In genomic region chr20:47686545-47686944, GRCh38 we compare ENCODE assay signal across 13 cellular contexts.
DNase-seq lines count a peak whose midpoint lies in the region; ATAC-seq, FAIRE-seq and TF ChIP-seq lines count a peak whose summit lies in the region.
"Had no signal": no experiment of that assay in that cellular context is flagged by ENCODE, and none has a peak within 500 bp of the region (broad histone marks: within the 10 kb centered on the region; RNA-seq: fewer than 3 reads in every experiment).

No MANE protein-coding gene starts in this region.

- H3K9ac ChIP-seq in K562 (ENCODE audit: insufficient read depth in 1 of 2, low read depth in 2 of 2, low read length in 2 of 2), result no peak overlapping the region
- no peak overlapping the region for H3K9ac ChIP-seq in mesendoderm (ENCODE audit: low read length)

- 0% methylated on average over 12 of the region's 14 CpGs for WGBS in K562 (ENCODE audit: insufficient coverage, low coverage, missing lambda C conversion rate)
- WGBS in mesendoderm (ENCODE audit: extremely low coverage, insufficient coverage, low lambda C conversion rate), result no CpG with 5 or more reads among the region's 14 CpGs
- WGBS in spleen, 5 donors, result 92 to 96% (median 93%) methylated on average over 14 of the region's 14 CpGs

- peaks cover 26% of the 10 kb centered on the region for H4K20me1 ChIP-seq in K562 (replicated peaks; ENCODE audit: control insufficient read depth, insufficient read depth, low read length)

- H3K23ac ChIP-seq in mesendoderm (ENCODE audit: low read length), result no peak overlapping the region

- no peak overlapping the region for H3K4ac ChIP-seq in mesendoderm (ENCODE audit: low read depth, low read length)

- no peak overlapping the region for H4K8ac ChIP-seq in mesendoderm (ENCODE audit: low read depth, low read length)

- H3K9me3 Mint-ChIP-seq in natural killer cell treated with Interleukin-12 subunit alpha and Interleukin-12 subunit beta and Interleukin-15 and Interleukin-18, amount 100 ng/mL, for 72 hours, result no peaks in the 10 kb centered on the region
- H3K9me3 Mint-ChIP-seq in natural killer cell, result no peaks in the 10 kb centered on the region
- H3K9me3 Mint-ChIP-seq: activated T-helper 17 cell treated with anti-CD3 and anti-CD28 coated beads, Interleukin-2, amount 50 U/mL, for 72 hours; central memory CD8-positive, alpha-beta T cell had no signal

- no peaks in the 10 kb centered on the region for H3K79me1 ChIP-seq in mesendoderm (ENCODE audit: low read length)

- intact Hi-C loops in natural killer cell (cut with micrococcal nuclease) (no loop called here), K562 (cut with micrococcal nuclease) (no loop called here), mucosa of descending colon (cut with DNase I, micrococcal nuclease) (no loop called here), spleen (cut with DNase I; ENCODE audit: low total_unique reads) (no loop called here)

- H3K18ac ChIP-seq in mesendoderm (ENCODE audit: low read length), result no peak overlapping the region

- CTCF ChIA-PET in K562 (lab: Yijun Ruan, JAX; ENCODE audit: low intra/inter-chr PET ratio), result no interaction called here

- H3K4me1 ChIP-seq in K562 (replicated peaks in 1 of 2; ENCODE audit: control insufficient read depth in 2 of 2, insufficient read depth in 2 of 2, low read length in 2 of 2), result peaks cover 0 to 7% of the 10 kb centered on the region in 2 experiments; a peak in 2 of 5 replicates
- H3K4me1 ChIP-seq in mesendoderm (ENCODE audit: control insufficient read depth, low read depth, low read length), result no peaks in the 10 kb centered on the region
- no peaks in the 10 kb centered on the region for H3K4me1 ChIP-seq in mucosa of descending colon (ENCODE audit: low read depth)
- peaks cover 0 to 17% (median 9%) of the 10 kb centered on the region in 6 donors for H3K4me1 ChIP-seq in spleen

- no peak overlapping the region for H3K27ac Mint-ChIP-seq in natural killer cell treated with Interleukin-12 subunit alpha and Interleukin-12 subunit beta and Interleukin-15 and Interleukin-18, amount 100 ng/mL, for 72 hours
- no peak overlapping the region for H3K27ac Mint-ChIP-seq in natural killer cell
- H3K27ac Mint-ChIP-seq: activated T-helper 17 cell treated with anti-CD3 and anti-CD28 coated beads, Interleukin-2, amount 50 U/mL, for 72 hours had no signal

- H3K9me3 ChIP-seq in K562 (replicated peaks; ENCODE audit: control insufficient read depth, insufficient read depth, low read depth, low read length) (no peaks in the 10 kb centered on the region), mucosa of descending colon (peaks cover 5% of the 10 kb centered on the region), spleen (peaks cover 0 to 23% (median 19%) of the 10 kb centered on the region in 8 donors)

- TF ChIP-seq POLR2A in K562 (conservative IDR thresholded peaks at IDR 0.05) (no peak), spleen (IDR thresholded peaks at IDR 0.05) (no peak)

- H3K36me3 Mint-ChIP-seq in natural killer cell treated with Interleukin-12 subunit alpha and Interleukin-12 subunit beta and Interleukin-15 and Interleukin-18, amount 100 ng/mL, for 72 hours, result no peaks in the 10 kb centered on the region
- no peaks in the 10 kb centered on the region for H3K36me3 Mint-ChIP-seq in natural killer cell

- in situ Hi-C loops in K562 (cut with MboI), result no loop called here

- no peak for FAIRE-seq in K562 (lab: Jason Lieb, UNC)

- ATAC-seq in natural killer cell treated with Interleukin-12 subunit alpha and Interleukin-12 subunit beta and Interleukin-15 and Interleukin-18, amount 100 ng/mL, for 72 hours, result no peak
- ATAC-seq in natural killer cell (no peak), K562 (peak; percentile 38; the same call in 2 of the 3 replicates), mucosa of descending colon (no peak), HG03378 (IDR thresholded peaks at IDR 0.05; ENCODE audit: unreplicated experiment) (no peak)
- ATAC-seq: activated T-helper 17 cell treated with anti-CD3 and anti-CD28 coated beads, Interleukin-2, amount 50 U/mL, for 72 hours had no signal

- TF ChIP-seq EP300 in K562 (IDR thresholded peaks at IDR 0.05; ENCODE audit: low read length), result no peak

- no peaks in the 10 kb centered on the region for H3K4me1 Mint-ChIP-seq in natural killer cell treated with Interleukin-12 subunit alpha and Interleukin-12 subunit beta and Interleukin-15 and Interleukin-18, amount 100 ng/mL, for 72 hours (ENCODE audit: low read depth in 2 of 2)
- H3K4me1 Mint-ChIP-seq in natural killer cell, result no peaks in the 10 kb centered on the region
- H3K4me1 Mint-ChIP-seq: central memory CD8-positive, alpha-beta T cell had no signal

- H3K27ac ChIP-seq in K562 (ENCODE audit: extremely low read depth, low read depth, low read length), result no peak overlapping the region
- H3K27ac ChIP-seq in mesendoderm (ENCODE audit: low read depth, low read length), result no peak overlapping the region
- no peak overlapping the region for H3K27ac ChIP-seq in spleen

- H2AFZ ChIP-seq in K562 (ENCODE audit: low read depth, low read length), result no peak overlapping the region

- peak; percentile 35 for DNase-seq in natural killer cell treated with Interleukin-12 subunit alpha and Interleukin-12 subunit beta and Interleukin-15 and Interleukin-18, amount 100 ng/mL, for 72 hours (ENCODE audit: low spot score)
- DNase-seq in natural killer cell (no peak), K562 (ENCODE audit: extremely low read depth in 1 of 4, low spot score in 3 of 4) (peak in 1 of 4 experiments; percentile 23), mesendoderm (peak; percentile 53), mucosa of descending colon (no peak), UCSD-AML1 (lab: John Stamatoyannopoulos, UW; ENCODE audit: unreplicated experiment) (no peak), spleen (no peak)
- DNase-seq: erythroblast, HCEC 1CT, NCI-H2107 had no signal

- H2BK120ac ChIP-seq in mesendoderm (ENCODE audit: low read depth, low read length), result no peak overlapping the region

- H3K27me3 ChIP-seq in K562 (ENCODE audit: control insufficient read depth in 2 of 2, insufficient read depth in 2 of 2, low read length in 2 of 2) (peaks cover 52 to 81% of the 10 kb centered on the region in 2 experiments), mesendoderm (ENCODE audit: insufficient read depth, low read length, poor library complexity) (no peaks in the 10 kb centered on the region), spleen (replicated peaks in 1 of 7) (no peaks in the 10 kb centered on the region)

- no peak overlapping the region for H3K4me2 ChIP-seq in K562 (ENCODE audit: insufficient read depth, low read length)
- no peak overlapping the region for H3K4me2 ChIP-seq in mesendoderm (ENCODE audit: low read length)

- H2BK5ac ChIP-seq in mesendoderm (ENCODE audit: low read length), result no peak overlapping the region

- BruUV-seq in K562 (replicated peaks; lab: Mats Ljungman, UMichigan), result no TSS peak

- no peak overlapping the region for H4K5ac ChIP-seq in mesendoderm (ENCODE audit: low read length)

- no peaks in the 10 kb centered on the region for H3K9me1 ChIP-seq in K562 (ENCODE audit: control insufficient read depth, insufficient read depth, low read length)

- TF ChIP-seq RAD21 in K562 (CRISPR knock-in tag; conservative IDR thresholded peaks at IDR 0.05 in 1 of 2, IDR thresholded peaks at IDR 0.05 in 1 of 2), result no peak

- H3K56ac ChIP-seq in mesendoderm (ENCODE audit: low read length), result no peak overlapping the region

- no peak for TF ChIP-seq CTCF in natural killer cell (IDR thresholded peaks at IDR 0.05)
- no peak for TF ChIP-seq CTCF in K562 (IDR thresholded peaks at IDR 0.05 in 2 of 3, conservative IDR thresholded peaks at IDR 0.05 in 1 of 3; ENCODE audit: insufficient read depth in 2 of 3, low read depth in 1 of 3, low read length in 3 of 3)
- TF ChIP-seq CTCF in mucosa of descending colon (IDR thresholded peaks at IDR 0.05), result no peak
- no peak for TF ChIP-seq CTCF in spleen (IDR thresholded peaks at IDR 0.05 in 8 of 11, conservative IDR thresholded peaks at IDR 0.05 in 3 of 11)

- H2AK5ac ChIP-seq in mesendoderm (ENCODE audit: low read length), result no peak overlapping the region

- POLR2A ChIA-PET in K562 (lab: Yijun Ruan, JAX), result no interaction called here

- H3K79me2 ChIP-seq in K562 (ENCODE audit: control insufficient read depth, insufficient read depth, low read length) (no peaks in the 10 kb centered on the region), mesendoderm (ENCODE audit: control insufficient read depth, insufficient read depth, low read length) (no peaks in the 10 kb centered on the region)

- H3K4me3 Mint-ChIP-seq in natural killer cell treated with Interleukin-12 subunit alpha and Interleukin-12 subunit beta and Interleukin-15 and Interleukin-18, amount 100 ng/mL, for 72 hours, result no peak overlapping the region
- H3K4me3 Mint-ChIP-seq in natural killer cell, result no peak overlapping the region
- H3K4me3 Mint-ChIP-seq: activated T-helper 17 cell treated with anti-CD3 and anti-CD28 coated beads, Interleukin-2, amount 50 U/mL, for 72 hours; central memory CD8-positive, alpha-beta T cell had no signal

- no peak overlapping the region for H2BK15ac ChIP-seq in mesendoderm (replicated peaks; ENCODE audit: low read depth)

- H3K27me3 Mint-ChIP-seq in natural killer cell treated with Interleukin-12 subunit alpha and Interleukin-12 subunit beta and Interleukin-15 and Interleukin-18, amount 100 ng/mL, for 72 hours, result peaks cover 16 to 24% of the 10 kb centered on the region in 2 donors
- H3K27me3 Mint-ChIP-seq in natural killer cell (ENCODE audit: low read depth in 2 of 2), result peaks cover 10 to 17% of the 10 kb centered on the region in 2 donors

- H3K4me3 ChIP-seq in K562, result no peak overlapping the region
- no peak overlapping the region for H3K4me3 ChIP-seq in mesendoderm (ENCODE audit: low read length)
- H3K4me3 ChIP-seq in mucosa of descending colon, result no peak overlapping the region
- H3K4me3 ChIP-seq in spleen, result no peak overlapping the region

- no peaks in the 10 kb centered on the region for H3K36me3 ChIP-seq in K562 (ENCODE audit: control insufficient read depth, insufficient read depth, low read length)
- no peaks in the 10 kb centered on the region for H3K36me3 ChIP-seq in mesendoderm (ENCODE audit: control insufficient read depth, insufficient read depth, low read length)
- no peaks in the 10 kb centered on the region for H3K36me3 ChIP-seq in mucosa of descending colon (ENCODE audit: low read depth)
- no peaks in the 10 kb centered on the region for H3K36me3 ChIP-seq in spleen

TF ChIP-seq in K562, 482 proteins besides CTCF, POLR2A, EP300 and RAD21 (continues in another document):
- TF ChIP-seq ZNF76 (CRISPR knock-in tag; IDR thresholded peaks at IDR 0.05; ENCODE audit: borderline replicate concordance) (no peak), RFX1 (IDR thresholded peaks at IDR 0.05) (peak; percentile 45), KDM4B (IDR thresholded peaks at IDR 0.05; ENCODE audit: borderline replicate concordance in 2 of 2, low read depth in 1 of 2) (no peak), MCM7 (IDR thresholded peaks at IDR 0.05) (no peak), FOSL1 (tag; conservative IDR thresholded peaks at IDR 0.05) (peak; percentile 38; the same call in 1 of the 2 replicates), ZNF717 (CRISPR knock-in tag; IDR thresholded peaks at IDR 0.05) (no peak)

Comparison
In these comparisons a context has a peak if more than half of its experiments do, and no peak if none do; other contexts are left out.
1. DNase-seq: peak in natural killer cell treated with Interleukin-12 subunit alpha and Interleukin-12 subunit beta and Interleukin-15 and Interleukin-18, amount 100 ng/mL, for 72 hours (single experiment) and mesendoderm (single experiment); none in natural killer cell (single experiment), mucosa of descending colon (0 of 3), UCSD-AML1 (single experiment) and spleen (single experiment).